Comparison of ENCODE assay signal across 8 cellular contexts in genomic region chr11:119018074-119018938, GRCh38. TPM values are rescaled to one million over a fixed set of nuclear protein-coding genes. Genes with fewer than 3 reads are reported as not detected.
DNase-seq lines count a peak whose midpoint lies in the region; ATAC-seq, FAIRE-seq and TF ChIP-seq lines count a peak whose summit lies in the region.

RPS25 (minus strand) TSS chr11:119018343; CDS start chr11:119018284, 59 bp downstream.
TRAPPC4 (plus strand) TSS chr11:119018766; CDS start chr11:119018796, 30 bp downstream.

- H3K36me3 ChIP-seq in adrenal gland (replicated peaks in 1 of 2) (peaks cover 0 to 54% of the 10 kb centered on the region in 2 donors), heart right ventricle (peaks cover 0 to 73% (median 28%) of the 10 kb centered on the region in 9 donors), upper lobe of left lung (peaks cover 21 to 61% (median 39%) of the 10 kb centered on the region in 4 donors)

- TF ChIP-seq CTCF in adrenal gland (IDR thresholded peaks at IDR 0.05) = no peak
- peak in 1 of 9 donors; percentile 30 for TF ChIP-seq CTCF in heart right ventricle (IDR thresholded peaks at IDR 0.05)
- no peak for TF ChIP-seq CTCF in upper lobe of left lung (IDR thresholded peaks at IDR 0.05)

- peak; percentile 83 for ATAC-seq in HG02852 (IDR thresholded peaks at IDR 0.05; ENCODE audit: unreplicated experiment)
- ATAC-seq in heart right ventricle = peak; percentile 95 to 98 (median 96)
- peak; percentile 97 to 98 for ATAC-seq in upper lobe of left lung (ENCODE audit: low FRiP score in 2 of 2)

- intact Hi-C loops in adrenal gland (cut with DNase I) = loop anchor here in 1 of 2 donors (5.0 kb wide), 1 partner anchor 39 kb away; the partner anchor contains the start of gene HYOU1
- intact Hi-C loops in heart right ventricle (cut with DNase I) = loop anchor here in 3 of 10 donors (1.0 to 10.0 kb wide), 4 partner anchors 38 to 84 kb away; partner anchors contain the start of genes DPAGT1 (in 1 of the 3), HYOU1 (in 1 of the 3) and VPS11 (in 1 of the 3)
- intact Hi-C loops in posterior cingulate gyrus (cut with DNase I) = loop anchor here (1.0 to 5.0 kb wide), 2 partner anchors 20 to 39 kb away; partner anchors contain the start of genes CENATAC and HYOU1

- 0 to 1% (median 1%) methylated on average over 37 to 63 of the region's 63 CpGs for WGBS in adrenal gland, 4 donors
- 0 to 1% methylated on average over 62 to 63 of the region's 63 CpGs for WGBS in heart right ventricle, 2 donors
- WGBS in upper lobe of left lung, 2 donors = 0 to 1% methylated on average over 40 to 61 of the region's 63 CpGs

- H3K27me3 ChIP-seq in adrenal gland = no peaks in the 10 kb centered on the region
- H3K27me3 ChIP-seq in heart right ventricle = no peaks in the 10 kb centered on the region
- H3K27me3 ChIP-seq in upper lobe of left lung = no peaks in the 10 kb centered on the region

- H3K4me3 ChIP-seq in adrenal gland = peak within 1 kb of the TSS; percentile 75 to 92 (median 84)
- H3K4me3 ChIP-seq in heart right ventricle = peak within 1 kb of the TSS; percentile 81 to 99 (median 86)
- peak within 1 kb of the TSS; percentile 75 to 97 (median 82) for H3K4me3 ChIP-seq in upper lobe of left lung

- H3K27ac ChIP-seq in adrenal gland = peak within 1 kb of the TSS; percentile 90 to 97 (median 94)
- H3K27ac ChIP-seq in heart right ventricle = peak within 1 kb of the TSS; percentile 80 to 98 (median 94)
- H3K27ac ChIP-seq in upper lobe of left lung = peak within 1 kb of the TSS; percentile 93 to 100 (median 95)

- peak; percentile 95 for TF ChIP-seq POLR2A in GM12892 (IDR thresholded peaks at IDR 0.05; ENCODE audit: low read depth, low read length)
- peak; percentile 51 to 69 for TF ChIP-seq POLR2A in adrenal gland (IDR thresholded peaks at IDR 0.05)
- peak in 3 of 4 donors; percentile 55 to 80 (median 62) for TF ChIP-seq POLR2A in upper lobe of left lung (IDR thresholded peaks at IDR 0.05)

- DNase-seq in GM12892 (ENCODE audit: insufficient read length) (peak; percentile 95), NCI-H146 (lab: John Stamatoyannopoulos, UW) (peak; percentile 96), T-helper 1 cell (peak; percentile 90 to 97 (median 94)), adrenal gland (peak; percentile 92 to 98 (median 96)), heart right ventricle (peak; percentile 93 to 96), posterior cingulate gyrus (peak; percentile 97 to 100 (median 98)), upper lobe of left lung (peak; percentile 95 to 97)

- no peak for TF ChIP-seq EP300 in upper lobe of left lung (IDR thresholded peaks at IDR 0.05)

- FAIRE-seq in GM12892 (lab: Jason Lieb, UNC) = peak; percentile 97

- peaks cover 25 to 39% of the 10 kb centered on the region in 2 donors for H3K4me1 ChIP-seq in adrenal gland (replicated peaks in 1 of 2)
- peaks cover 5 to 50% (median 44%) of the 10 kb centered on the region in 9 donors for H3K4me1 ChIP-seq in heart right ventricle
- H3K4me1 ChIP-seq in upper lobe of left lung = peaks cover 39 to 42% (median 40%) of the 10 kb centered on the region in 4 donors

- no peaks in the 10 kb centered on the region for H3K9me3 ChIP-seq in adrenal gland (replicated peaks in 1 of 3)
- no peaks in the 10 kb centered on the region for H3K9me3 ChIP-seq in heart right ventricle
- no peaks in the 10 kb centered on the region for H3K9me3 ChIP-seq in upper lobe of left lung

RNA-seq across cellular contexts. Expression of gene RPS25, which starts in this region (rescaled TPM):
- polyA plus RNA-seq in GM12892 (2012; ENCODE audit: missing spikeins) = 4,000 TPM
- 1,000 to 10,000 TPM in 4 of 8 donors, 100 to 1,000 TPM in 4; 935 to 1,765 (median 999) TPM for total RNA-seq in adrenal gland
- 1,000 to 10,000 TPM; 1,048 to 1,678 (median 1,557) TPM for polyA plus RNA-seq in adrenal gland
- total RNA-seq in heart right ventricle = 100 to 1,000 TPM; 743 to 915 (median 823) TPM
- polyA plus RNA-seq in heart right ventricle = 1,000 to 10,000 TPM; 1,404 to 1,607 TPM
- 1,000 to 10,000 TPM in 2 of 6 donors, 100 to 1,000 TPM in 4; 253 to 1,288 (median 830) TPM for total RNA-seq in upper lobe of left lung

RNA-seq across cellular contexts. Expression of gene TRAPPC4, which starts in this region (rescaled TPM):
- 55.2 TPM for polyA plus RNA-seq in GM12892 (2012; ENCODE audit: missing spikeins)
- total RNA-seq in adrenal gland (100 to 1,000 TPM in 2 of 8 donors, 10 to 100 TPM in 6; 43.4 to 116 (median 83.1) TPM), heart right ventricle (10 to 100 TPM; 29.5 to 51.4 (median 37.5) TPM), upper lobe of left lung (10 to 100 TPM; 44.2 to 77.5 (median 63.6) TPM)
- polyA plus RNA-seq in adrenal gland (100 to 1,000 TPM in 1 of 3 donors, 10 to 100 TPM in 2; 32.5 to 134 (median 32.9) TPM), heart right ventricle (10 to 100 TPM; 14.6 to 95.1 TPM)

Comparison
In these comparisons a context has a peak if more than half of its experiments do, and no peak if none do; other contexts are left out.
1. Peak in every context shown above with its lines: DNase-seq, ATAC-seq, H3K4me3 ChIP-seq and H3K27ac ChIP-seq.